Comparison of ENCODE assay signal across 8 cellular contexts in the genomic region with DNA sequence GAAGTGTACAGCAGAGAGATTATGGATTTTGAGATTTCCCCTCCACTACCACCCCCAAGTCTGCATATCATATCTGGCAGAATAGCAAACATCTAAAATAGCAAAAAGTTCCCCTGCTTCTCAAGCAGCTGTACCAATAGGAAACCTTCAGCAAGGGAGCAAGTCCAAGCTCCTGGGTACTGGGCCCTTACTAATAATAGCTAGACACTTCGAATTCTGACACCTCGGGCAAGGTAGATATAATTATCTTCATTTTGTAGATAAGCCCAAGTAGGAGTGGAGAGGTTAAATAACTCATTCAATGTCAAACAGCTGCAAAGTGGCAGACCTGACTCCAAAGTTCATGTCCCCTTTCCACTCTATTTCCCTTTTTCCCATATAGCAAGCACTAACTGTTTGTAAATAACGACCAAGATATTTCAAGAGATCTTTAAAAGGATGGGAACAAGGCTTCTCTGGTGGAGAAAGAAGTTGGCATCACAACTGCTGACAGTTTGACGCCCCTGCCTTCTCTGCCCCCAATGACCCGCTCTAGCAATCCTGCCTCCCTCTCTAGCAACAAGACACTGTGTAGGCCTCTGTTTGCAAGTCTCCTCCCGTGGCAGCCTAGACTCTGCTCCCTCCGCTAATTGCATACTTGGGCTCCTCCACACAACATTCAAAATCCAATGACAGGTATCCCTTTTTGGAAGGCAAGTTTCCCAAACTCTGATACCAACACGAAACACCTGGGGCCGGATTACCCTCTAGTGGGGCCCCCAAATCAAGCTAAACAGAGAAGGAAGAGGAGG. TPM values are rescaled to one million over a fixed set of nuclear protein-coding genes. Genes with fewer than 3 reads are reported as not detected.
DNase-seq lines count a peak whose midpoint lies in the region; ATAC-seq and TF ChIP-seq lines count a peak whose summit lies in the region.

No MANE protein-coding gene starts in this region.

- peaks cover 6% of the 10 kb centered on the region for H3K9me3 Mint-ChIP-seq in chondrocyte (ENCODE audit: low read depth)

- H3K27me3 ChIP-seq in BLaER1 treated with 17β-estradiol and CSF1 and Interleukin-3, amounts not matched to agents 10 nM and 100 nM = no peaks in the 10 kb centered on the region
- H3K27me3 ChIP-seq in mesendoderm (ENCODE audit: insufficient read depth, low read length, poor library complexity) (no peaks in the 10 kb centered on the region), vagina (no peaks in the 10 kb centered on the region)

- peaks cover 46% of the 10 kb centered on the region for H3K4me1 Mint-ChIP-seq in chondrocyte (ENCODE audit: low read depth)

- H3K79me2 ChIP-seq in mesendoderm (ENCODE audit: control insufficient read depth, insufficient read depth, low read length) = peaks cover 45% of the 10 kb centered on the region

- peaks cover 14 to 57% (median 51%) of the 10 kb centered on the region in 11 experiments; a peak in 20 of 22 replicates for H4K20me1 ChIP-seq in BLaER1 treated with 17β-estradiol and CSF1 and Interleukin-3, amounts not matched to agents 10 nM and 100 nM

- no peak overlapping the region for H2BK5ac ChIP-seq in mesendoderm (ENCODE audit: low read length)

- peak overlapping the region; percentile 85 to 95 (median 92) for H3K9ac ChIP-seq in BLaER1 treated with 17β-estradiol and CSF1 and Interleukin-3, amounts not matched to agents 10 nM and 100 nM
- peak overlapping the region; percentile 81 for H3K9ac ChIP-seq in mesendoderm (ENCODE audit: low read length)

- peaks cover 11 to 66% (median 38%) of the 10 kb centered on the region in 10 experiments for H3K4me1 ChIP-seq in BLaER1 treated with 17β-estradiol and CSF1 and Interleukin-3, amounts not matched to agents 10 nM and 100 nM
- H3K4me1 ChIP-seq in mesendoderm (ENCODE audit: control insufficient read depth, low read depth, low read length) = no peaks in the 10 kb centered on the region
- H3K4me1 ChIP-seq in vagina = peaks cover 14% of the 10 kb centered on the region

- H3K18ac ChIP-seq in mesendoderm (ENCODE audit: low read length) = peak overlapping the region; percentile 96

- H3K56ac ChIP-seq in mesendoderm (ENCODE audit: low read length) = peak overlapping the region; percentile 80

- H3K4me3 Mint-ChIP-seq in chondrocyte (ENCODE audit: unreplicated experiment) = peak overlapping the region; percentile 96

- no peak overlapping the region for H3K23ac ChIP-seq in mesendoderm (ENCODE audit: low read length)

- peaks cover 4 to 38% (median 32%) of the 10 kb centered on the region in 11 experiments; a peak in 19 of 22 replicates for H3K36me3 ChIP-seq in BLaER1 treated with 17β-estradiol and CSF1 and Interleukin-3, amounts not matched to agents 10 nM and 100 nM
- H3K36me3 ChIP-seq in mesendoderm (ENCODE audit: control insufficient read depth, insufficient read depth, low read length) (no peaks in the 10 kb centered on the region), vagina (no peaks in the 10 kb centered on the region)

- no peak for TF ChIP-seq CTCF in chondrocyte (IDR thresholded peaks at IDR 0.05)
- TF ChIP-seq CTCF in vagina (IDR thresholded peaks at IDR 0.05) = no peak

- no peak overlapping the region for H4K5ac ChIP-seq in mesendoderm (ENCODE audit: low read length)

- no peak overlapping the region for H4K8ac ChIP-seq in mesendoderm (ENCODE audit: low read depth, low read length)

- intact Hi-C loops in vagina (cut with DNase I) = no loop called here

- no peak overlapping the region for H3K4ac ChIP-seq in mesendoderm (ENCODE audit: low read depth, low read length)

- ATAC-seq in GM21515 (IDR thresholded peaks at IDR 0.05; ENCODE audit: unreplicated experiment) (peak; percentile 21), GM18873 (IDR thresholded peaks at IDR 0.05; ENCODE audit: low FRiP score, unreplicated experiment) (no peak)

- H3K4me3 ChIP-seq in BLaER1 treated with 17β-estradiol and CSF1 and Interleukin-3, amounts not matched to agents 10 nM and 100 nM = peak overlapping the region; percentile 69 to 98 (median 92)
- H3K4me3 ChIP-seq in mesendoderm (ENCODE audit: low read length) (peak overlapping the region; percentile 73), vagina (peak overlapping the region; percentile 92 to 94)

- no peak for TF ChIP-seq POLR2A in vagina (IDR thresholded peaks at IDR 0.05)

- H2AK5ac ChIP-seq in mesendoderm (ENCODE audit: low read length) = no peak overlapping the region

- no peaks in the 10 kb centered on the region for H3K36me3 Mint-ChIP-seq in chondrocyte (ENCODE audit: low read depth)

- H2BK120ac ChIP-seq in mesendoderm (ENCODE audit: low read depth, low read length) = no peak overlapping the region

- DNase-seq in NOMO-1 treated with DMSO at 0.1 percent for 48 hours (lab: John Stamatoyannopoulos, UW; ENCODE audit: unreplicated experiment) (peak; percentile 30), chondrocyte (ENCODE audit: low spot score) (no peak), mesendoderm (no peak), vagina (ENCODE audit: extremely low spot score in 2 of 2) (no peak)
- DNase-seq in stimulated activated CD4-positive, alpha-beta T cell treated with anti-CD3 and anti-CD28 coated beads, Interleukin-4, amount 100 ng/mL, for 4 hours = no peak

- peak overlapping the region; percentile 100 for H3K27ac Mint-ChIP-seq in chondrocyte (ENCODE audit: unreplicated experiment)

- peak overlapping the region; percentile 83 to 95 (median 91) for H3K27ac ChIP-seq in BLaER1 treated with 17β-estradiol and CSF1 and Interleukin-3, amounts not matched to agents 10 nM and 100 nM
- H3K27ac ChIP-seq in mesendoderm (ENCODE audit: low read depth, low read length) (peak overlapping the region; percentile 53), vagina (peak overlapping the region; percentile 85)

- peaks cover 18% of the 10 kb centered on the region for H3K79me1 ChIP-seq in mesendoderm (ENCODE audit: low read length)

- H3K9me3 ChIP-seq in BLaER1 treated with 17β-estradiol and CSF1 and Interleukin-3, amounts not matched to agents 10 nM and 100 nM (replicated peaks in 1 of 11) = peaks cover 0 to 20% (median 13%) of the 10 kb centered on the region in 11 experiments; a peak in 15 of 22 replicates
- H3K9me3 ChIP-seq in vagina = no peaks in the 10 kb centered on the region

- WGBS in mesendoderm (ENCODE audit: extremely low coverage, insufficient coverage, low lambda C conversion rate) = no CpG with 5 or more reads among the region's 9 CpGs

- peaks cover 4% of the 10 kb centered on the region for H3K27me3 Mint-ChIP-seq in chondrocyte (ENCODE audit: low read depth)

- H2BK15ac ChIP-seq in mesendoderm (replicated peaks; ENCODE audit: low read depth) = no peak overlapping the region

- peak overlapping the region; percentile 87 to 94 (median 89) for H3K4me2 ChIP-seq in BLaER1 treated with 17β-estradiol and CSF1 and Interleukin-3, amounts not matched to agents 10 nM and 100 nM
- H3K4me2 ChIP-seq in mesendoderm (ENCODE audit: low read length) = peak overlapping the region; percentile 71

RNA-seq across cellular contexts. Expression of gene ADAR, which starts 18.7 kb away (rescaled TPM):
- total RNA-seq in chondrocyte (125 to 169 TPM (median 125 TPM) in 3 replicates), vagina (92.1 TPM)
- polyA plus RNA-seq in mesendoderm (2013, experiment 1 of 2) = 111 TPM
- polyA plus RNA-seq in mesendoderm (2013, experiment 2 of 2) = 114 TPM

RNA-seq across cellular contexts. Expression of gene CHRNB2, which starts 59.1 kb away (rescaled TPM):
- total RNA-seq in chondrocyte (not detected in 3 replicates), vagina (0.74 TPM)
- polyA plus RNA-seq in mesendoderm (2013, experiment 1 of 2) = 0.51 TPM
- polyA plus RNA-seq in mesendoderm (2013, experiment 2 of 2) = 0.55 TPM
